Comparison of ENCODE assay signal across 21 cellular contexts in genomic region chr6:135228486-135228885, GRCh38. TPM values are rescaled to one million over a fixed set of nuclear protein-coding genes. Genes with fewer than 3 reads are reported as not detected.
A peak's percentile ranks its signal among the peaks of the same experiment; 100 is the strongest.
DNase-seq lines count a peak whose midpoint lies in the region; ATAC-seq and TF ChIP-seq lines count a peak whose summit lies in the region.
"Had no signal": no experiment of that assay in that cellular context is flagged by ENCODE, and none has a peak within 500 bp of the region (broad histone marks: within the 10 kb centered on the region; RNA-seq: fewer than 3 reads in every experiment).

No MANE protein-coding gene starts in this region.

- no peak for TF ChIP-seq CTCF in testis (IDR thresholded peaks at IDR 0.05)

- H3K27me3 Mint-ChIP-seq in activated CD4-positive, alpha-beta T cell treated with anti-CD3 and anti-CD28 coated beads, Interleukin-2, amount 10 ng/mL, durations not matched to agents 7 days and 5 days, result no peaks in the 10 kb centered on the region
- no peaks in the 10 kb centered on the region for H3K27me3 Mint-ChIP-seq in stimulated activated naive B cell treated with anti-CD40 and anti-IgM and Interleukin-4, amounts not matched to agents 10 μg/mL and 1 μg/mL and 100 μg/mL, for 72 hours
- H3K27me3 Mint-ChIP-seq: activated CD4-positive, alpha-beta T cell treated with anti-CD3 and anti-CD28 coated beads, Interleukin-2, amount 10 ng/mL, durations not matched to agents 24 days and 14 days; central memory CD8-positive, alpha-beta T cell had no signal

- no peaks in the 10 kb centered on the region for H3K27me3 ChIP-seq in testis
- H3K27me3 ChIP-seq: esophagus squamous epithelium, left lung had no signal

- DNase-seq in activated CD4-positive, alpha-beta T cell treated with anti-CD3 and anti-CD28 coated beads, Interleukin-2, amount 10 ng/mL, durations not matched to agents 7 days and 5 days, result no peak
- no peak for DNase-seq in activated CD4-positive, alpha-beta T cell treated with anti-CD3 and anti-CD28 coated beads for 4 hours
- no peak for DNase-seq in stimulated activated naive B cell treated with anti-CD40 and anti-IgM and Interleukin-4, amounts not matched to agents 10 μg/mL and 1 μg/mL and 100 μg/mL, for 72 hours
- DNase-seq in cerebellar nuclear complex (lab: John Stamatoyannopoulos, UW), result no peak
- no peak for DNase-seq in testis
- no peak for DNase-seq in cerebellar cortex (ENCODE audit: low spot score)
- DNase-seq: activated CD4-positive, alpha-beta T cell treated with anti-CD3 and anti-CD28 coated beads, Interleukin-2, amount 10 ng/mL, durations not matched to agents 24 days and 14 days; activated naive CD4-positive, alpha-beta T cell; activated T-cell treated with anti-CD3 and anti-CD28 coated beads for 4 hours; effector CD4-positive, alpha-beta T cell; esophagus squamous epithelium; GF-D8; H9; left lung; mucosa of descending colon; NCI-H2029 treated with DMSO at 0.1 percent for 48 hours had no signal

- H3K27ac Mint-ChIP-seq in activated CD4-positive, alpha-beta T cell treated with anti-CD3 and anti-CD28 coated beads, Interleukin-2, amount 10 ng/mL, durations not matched to agents 7 days and 5 days, result peak overlapping the region; percentile 7
- H3K27ac Mint-ChIP-seq in stimulated activated naive B cell treated with anti-CD40 and anti-IgM and Interleukin-4, amounts not matched to agents 10 μg/mL and 1 μg/mL and 100 μg/mL, for 72 hours, result no peak overlapping the region
- H3K27ac Mint-ChIP-seq: activated CD4-positive, alpha-beta T cell treated with anti-CD3 and anti-CD28 coated beads, Interleukin-2, amount 10 ng/mL, durations not matched to agents 24 days and 14 days; H9 had no signal

- no peak overlapping the region for H3K27ac ChIP-seq in testis
- H3K27ac ChIP-seq: esophagus squamous epithelium, left lung, RWPE1 had no signal

- intact Hi-C loops in testis (cut with DNase I; ENCODE audit: low total_unique reads), result no loop called here

- no peaks in the 10 kb centered on the region for H3K9me3 ChIP-seq in testis
- H3K9me3 ChIP-seq: esophagus squamous epithelium, left lung, mucosa of descending colon had no signal

- no peak overlapping the region for H3K4me3 Mint-ChIP-seq in activated CD4-positive, alpha-beta T cell treated with anti-CD3 and anti-CD28 coated beads, Interleukin-2, amount 10 ng/mL, durations not matched to agents 7 days and 5 days
- no peak overlapping the region for H3K4me3 Mint-ChIP-seq in stimulated activated naive B cell treated with anti-CD40 and anti-IgM and Interleukin-4, amounts not matched to agents 10 μg/mL and 1 μg/mL and 100 μg/mL, for 72 hours
- H3K4me3 Mint-ChIP-seq: activated CD4-positive, alpha-beta T cell treated with anti-CD3 and anti-CD28 coated beads, Interleukin-2, amount 10 ng/mL, durations not matched to agents 24 days and 14 days; central memory CD8-positive, alpha-beta T cell; H9 had no signal

- POLR2A ChIA-PET in activated CD4-positive, alpha-beta T cell treated with anti-CD3 and anti-CD28 coated beads, Interleukin-2, amount 10 ng/mL, durations not matched to agents 7 days and 5 days (lab: Charles Lee), result no interaction called here

- H3K36me3 ChIP-seq in testis (ENCODE audit: low read depth, missing control alignments), result no peaks in the 10 kb centered on the region
- H3K36me3 ChIP-seq: esophagus squamous epithelium, left lung had no signal

- no peak for TF ChIP-seq POLR2A in testis (IDR thresholded peaks at IDR 0.05)

- H3K9me3 Mint-ChIP-seq in activated CD4-positive, alpha-beta T cell treated with anti-CD3 and anti-CD28 coated beads, Interleukin-2, amount 10 ng/mL, durations not matched to agents 7 days and 5 days, result no peaks in the 10 kb centered on the region
- H3K9me3 Mint-ChIP-seq in stimulated activated naive B cell treated with anti-CD40 and anti-IgM and Interleukin-4, amounts not matched to agents 10 μg/mL and 1 μg/mL and 100 μg/mL, for 72 hours, result peaks cover 0 to 1% of the 10 kb centered on the region in 2 donors
- H3K9me3 Mint-ChIP-seq: activated CD4-positive, alpha-beta T cell treated with anti-CD3 and anti-CD28 coated beads, Interleukin-2, amount 10 ng/mL, durations not matched to agents 24 days and 14 days; central memory CD8-positive, alpha-beta T cell had no signal

- 93 to 94% methylated on average over 6 of the region's 6 CpGs for WGBS in testis, 2 donors

- H3K4me1 Mint-ChIP-seq in activated CD4-positive, alpha-beta T cell treated with anti-CD3 and anti-CD28 coated beads, Interleukin-2, amount 10 ng/mL, durations not matched to agents 7 days and 5 days, result peaks cover 45% of the 10 kb centered on the region
- peaks cover 18 to 22% of the 10 kb centered on the region in 2 donors for H3K4me1 Mint-ChIP-seq in stimulated activated naive B cell treated with anti-CD40 and anti-IgM and Interleukin-4, amounts not matched to agents 10 μg/mL and 1 μg/mL and 100 μg/mL, for 72 hours

- no peaks in the 10 kb centered on the region for H3K4me1 ChIP-seq in testis
- H3K4me1 ChIP-seq: left lung had no signal

- no peak overlapping the region for H3K4me3 ChIP-seq in testis
- H3K4me3 ChIP-seq: esophagus squamous epithelium, K562, left lung, mucosa of descending colon had no signal

- peaks cover 6% of the 10 kb centered on the region for H3K36me3 Mint-ChIP-seq in activated CD4-positive, alpha-beta T cell treated with anti-CD3 and anti-CD28 coated beads, Interleukin-2, amount 10 ng/mL, durations not matched to agents 7 days and 5 days (ENCODE audit: low read depth)
- peaks cover 1 to 3% of the 10 kb centered on the region in 2 donors for H3K36me3 Mint-ChIP-seq in stimulated activated naive B cell treated with anti-CD40 and anti-IgM and Interleukin-4, amounts not matched to agents 10 μg/mL and 1 μg/mL and 100 μg/mL, for 72 hours

- ATAC-seq in GM21515 (IDR thresholded peaks at IDR 0.05; ENCODE audit: unreplicated experiment), result peak; percentile 43
- peak; percentile 45 for ATAC-seq in HG03175 (IDR thresholded peaks at IDR 0.05; ENCODE audit: unreplicated experiment)
- peak; percentile 66 to 69 for ATAC-seq in stimulated activated naive B cell treated with anti-CD40 and anti-IgM and Interleukin-4, amounts not matched to agents 10 μg/mL and 1 μg/mL and 100 μg/mL, for 72 hours (replicated peaks)
- ATAC-seq: K562, left lung, mucosa of descending colon had no signal

- CTCF ChIA-PET in activated CD4-positive, alpha-beta T cell treated with anti-CD3 and anti-CD28 coated beads, Interleukin-2, amount 10 ng/mL, durations not matched to agents 7 days and 5 days (lab: Charles Lee), result interaction anchor here (1.5 to 1.6 kb wide), 3 partner anchors 8 to 15 kb away, joined by 5 read pairs; no protein-coding TSS in a partner anchor

RNA-seq across cellular contexts. Expression of gene MYB, which starts 47.4 kb away (rescaled TPM):
- total RNA-seq in activated CD4-positive, alpha-beta T cell treated with anti-CD3 and anti-CD28 coated beads, Interleukin-2, amount 10 ng/mL, durations not matched to agents 7 days and 5 days, result 10 to 100 TPM; 12.6 to 13.5 TPM
- total RNA-seq in testis, result 1 to 10 TPM; 1.5 to 3.7 TPM
- 1.8 TPM for polyA plus RNA-seq in testis (ENCODE audit: insufficient read depth, low read depth, low replicate concordance)
